8 cellular contexts compared by ENCODE assay signal in genomic region chr10:110006358-110007170, GRCh38. TPM values are rescaled to one million over a fixed set of nuclear protein-coding genes. Genes with fewer than 3 reads are reported as not detected.
A peak's percentile ranks its signal among the peaks of the same experiment; 100 is the strongest.
DNase-seq lines count a peak whose midpoint lies in the region; ATAC-seq and TF ChIP-seq lines count a peak whose summit lies in the region.

No MANE protein-coding gene starts in this region.

- H3K4me1 Mint-ChIP-seq in CD8-positive, alpha-beta memory T cell: peaks cover 27 to 29% (median 28%) of the 10 kb centered on the region in 3 donors
- peaks cover 43% of the 10 kb centered on the region for H3K4me1 Mint-ChIP-seq in CD14-positive monocyte

- intact Hi-C loops in lower lobe of right lung (cut with DNase I) (no loop called here), tibial artery (cut with DNase I; ENCODE audit: low total_unique reads) (no loop called here), CD14-positive monocyte (cut with micrococcal nuclease) (loop anchor here (5.0 to 10.0 kb wide), 4 partner anchors 71 to 84 kb away; partner anchors contain the start of gene XPNPEP1 (in 1 of the 2))

- H3K9me3 Mint-ChIP-seq in CD8-positive, alpha-beta memory T cell: no peaks in the 10 kb centered on the region
- H3K9me3 Mint-ChIP-seq in CD14-positive monocyte: no peaks in the 10 kb centered on the region

- H3K4me3 ChIP-seq in CD8-positive, alpha-beta memory T cell (ENCODE audit: low read length): peak overlapping the region; percentile 51
- H3K4me3 ChIP-seq in lower lobe of right lung: peak overlapping the region; percentile 78
- H3K4me3 ChIP-seq in tibial artery: peak overlapping the region; percentile 91 to 97

- POLR2A ChIA-PET in CD8-positive, alpha-beta memory T cell (lab: Charles Lee): interaction anchor here (2.6 kb wide), 1 partner anchor 70 kb away, joined by 18 read pairs; no protein-coding TSS in a partner anchor

- peaks cover 18% of the 10 kb centered on the region for H3K4me1 ChIP-seq in CD8-positive, alpha-beta memory T cell (ENCODE audit: insufficient read depth, low read length)
- H3K4me1 ChIP-seq in lower lobe of right lung: peaks cover 35% of the 10 kb centered on the region
- H3K4me1 ChIP-seq in tibial artery: peaks cover 0 to 32% (median 20%) of the 10 kb centered on the region in 4 donors

- TF ChIP-seq CTCF in lower lobe of right lung (IDR thresholded peaks at IDR 0.05) (no peak), tibial artery (IDR thresholded peaks at IDR 0.05) (no peak), CD14-positive monocyte (IDR thresholded peaks at IDR 0.05) (no peak)

- peak overlapping the region in 1 of 8 donors; percentile 94 for H3K27ac Mint-ChIP-seq in CD8-positive, alpha-beta memory T cell
- no peak overlapping the region for H3K27ac Mint-ChIP-seq in CD14-positive monocyte

- no peak overlapping the region for H3K4me3 Mint-ChIP-seq in CD8-positive, alpha-beta memory T cell
- H3K4me3 Mint-ChIP-seq in CD14-positive monocyte: peak overlapping the region in 1 of 2 donors; percentile 97

- ATAC-seq in lower lobe of right lung: no peak

- H3K27ac ChIP-seq in CD8-positive, alpha-beta memory T cell (ENCODE audit: low read depth, low read length): peak overlapping the region; percentile 33
- H3K27ac ChIP-seq in lower lobe of right lung (peak overlapping the region; percentile 89), tibial artery (peak overlapping the region; percentile 98)

- DNase-seq in CD8-positive, alpha-beta memory T cell: peak in 1 of 5 donors; percentile 1
- peak; percentile 68 for DNase-seq in LoVo (ENCODE audit: low spot score)
- peak; percentile 29 for DNase-seq in dermis blood vessel endothelial cell
- DNase-seq in lower lobe of right lung: peak; percentile 51
- DNase-seq in tibial artery: peak; percentile 71 to 81
- no peak for DNase-seq in T-helper 2 cell
- DNase-seq in CD14-positive monocyte (ENCODE audit: low spot score): no peak
- no peak for DNase-seq in GM19240 (ENCODE audit: insufficient read length, low spot score)

- CTCF ChIA-PET in CD8-positive, alpha-beta memory T cell (lab: Charles Lee): interaction anchor here (0.8 to 2.9 kb wide), 7 partner anchors 15 to 219 kb away, joined by 3 to 12 read pairs (median 3); no protein-coding TSS in a partner anchor

- H3K36me3 ChIP-seq in CD8-positive, alpha-beta memory T cell (ENCODE audit: insufficient read depth, low read length): no peaks in the 10 kb centered on the region
- H3K36me3 ChIP-seq in lower lobe of right lung: no peaks in the 10 kb centered on the region
- no peaks in the 10 kb centered on the region for H3K36me3 ChIP-seq in tibial artery

- no peaks in the 10 kb centered on the region for H3K27me3 ChIP-seq in CD8-positive, alpha-beta memory T cell (ENCODE audit: insufficient read depth, low read length, poor library complexity, severe bottlenecking)
- H3K27me3 ChIP-seq in lower lobe of right lung (ENCODE audit: low read depth) (no peaks in the 10 kb centered on the region), tibial artery (no peaks in the 10 kb centered on the region)

- H3K27me3 Mint-ChIP-seq in CD8-positive, alpha-beta memory T cell: no peaks in the 10 kb centered on the region
- no peaks in the 10 kb centered on the region for H3K27me3 Mint-ChIP-seq in CD14-positive monocyte (ENCODE audit: low read depth in 3 of 3)

- H3K9me3 ChIP-seq in CD8-positive, alpha-beta memory T cell (ENCODE audit: low read length): no peaks in the 10 kb centered on the region
- H3K9me3 ChIP-seq in lower lobe of right lung: no peaks in the 10 kb centered on the region
- no peaks in the 10 kb centered on the region for H3K9me3 ChIP-seq in tibial artery

- H3K36me3 Mint-ChIP-seq in CD8-positive, alpha-beta memory T cell: peaks cover 0 to 9% (median 0%) of the 10 kb centered on the region in 3 donors
- H3K36me3 Mint-ChIP-seq in CD14-positive monocyte: peaks cover 0 to 1% of the 10 kb centered on the region in 2 donors

RNA-seq across cellular contexts. Expression of gene ADD3, which starts 1.2 kb away (rescaled TPM):
- 10 to 100 TPM; 39.4 to 50.3 TPM for total RNA-seq in CD8-positive, alpha-beta memory T cell
- polyA plus RNA-seq in CD8-positive, alpha-beta memory T cell: 378 TPM
- total RNA-seq in dermis blood vessel endothelial cell (401 and 433 TPM in 2 replicates), lower lobe of right lung (94.6 TPM)
- 100 to 1,000 TPM; 111 to 126 TPM for polyA plus RNA-seq in CD14-positive monocyte

Comparison
In these comparisons a context has a peak if more than half of its experiments do, and no peak if none do; other contexts are left out.
1. DNase-seq: peak in LoVo (single experiment), dermis blood vessel endothelial cell (single experiment), lower lobe of right lung (single experiment) and tibial artery (2 of 2); none in T-helper 2 cell (0 of 5), CD14-positive monocyte (single experiment) and GM19240 (single experiment).
2. H3K27ac ChIP-seq: peak in every context shown above with its lines; median percentile 98 in tibial artery; 89 in lower lobe of right lung; 33 in CD8-positive, alpha-beta memory T cell.
3. intact Hi-C loops: an anchor here in CD14-positive monocyte (5.0 to 10.0 kb wide); none called in lower lobe of right lung and tibial artery.
4. Peak in every context shown above with its lines, with median percentiles within 50 percentile points of each other: H3K4me3 ChIP-seq.